Comparison of ENCODE assay signal across 10 cellular contexts in the genomic region with DNA sequence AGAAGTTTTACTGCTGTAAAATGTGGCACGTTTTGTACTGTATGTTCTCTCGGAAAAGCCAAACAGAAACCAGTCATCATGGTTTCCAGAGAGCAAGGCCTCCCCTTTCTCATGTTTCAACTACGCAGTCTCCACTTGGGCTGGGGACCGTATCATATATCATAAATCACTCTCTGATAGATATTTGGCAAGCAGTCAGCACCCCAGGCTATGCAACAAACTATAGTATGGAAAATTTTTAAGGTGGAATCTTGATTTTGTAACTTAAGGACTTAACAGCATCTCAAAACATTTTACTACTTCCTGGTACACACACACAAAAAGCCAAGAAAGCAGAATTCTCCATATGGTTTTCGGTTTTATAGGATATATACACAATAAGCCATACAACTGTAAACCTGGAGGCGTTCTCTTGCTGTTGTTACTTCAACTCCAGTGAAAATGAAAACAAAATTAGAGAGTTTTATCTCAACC.
DNase-seq lines count a peak whose midpoint lies in the region; TF ChIP-seq lines count a peak whose summit lies in the region.
"Had no signal": no experiment of that assay in that cellular context is flagged by ENCODE, and none has a peak within 500 bp of the region (broad histone marks: within the 10 kb centered on the region; RNA-seq: fewer than 3 reads in every experiment).

No MANE protein-coding gene starts in this region.

- H3K4me1 Mint-ChIP-seq in mesothelial cell of epicardium (peaks cover 67% of the 10 kb centered on the region), CD14-positive monocyte (no peaks in the 10 kb centered on the region)

- H3K36me3 Mint-ChIP-seq in mesothelial cell of epicardium (no peaks in the 10 kb centered on the region), CD14-positive monocyte (no peaks in the 10 kb centered on the region)

- H3K9me3 Mint-ChIP-seq in mesothelial cell of epicardium (no peaks in the 10 kb centered on the region), CD14-positive monocyte (peaks cover 0 to 6% (median 2%) of the 10 kb centered on the region in 7 donors)

- H3K27ac Mint-ChIP-seq in mesothelial cell of epicardium (peak overlapping the region; percentile 96), CD14-positive monocyte (no peak overlapping the region)
- H3K27ac Mint-ChIP-seq: CD4-positive, alpha-beta T cell had no signal

- no peaks in the 10 kb centered on the region for H3K27me3 Mint-ChIP-seq in mesothelial cell of epicardium (ENCODE audit: low read depth)
- H3K27me3 Mint-ChIP-seq in CD14-positive monocyte (ENCODE audit: low read depth in 3 of 3) = peaks cover 0 to 2% (median 2%) of the 10 kb centered on the region in 3 donors
- H3K27me3 Mint-ChIP-seq: CD4-positive, alpha-beta T cell had no signal

- intact Hi-C loops in CD14-positive monocyte (cut with micrococcal nuclease) = no loop called here

- H3K4me3 Mint-ChIP-seq in mesothelial cell of epicardium = peak overlapping the region; percentile 23
- H3K4me3 Mint-ChIP-seq in CD14-positive monocyte = no peak overlapping the region
- H3K4me3 Mint-ChIP-seq: CD4-positive, alpha-beta T cell had no signal

- DNase-seq in A172 (ENCODE audit: low spot score) (peak; percentile 16), NCI-H128 (lab: John Stamatoyannopoulos, UW; ENCODE audit: unreplicated experiment) (peak; percentile 36), brain pericyte (ENCODE audit: low read depth, low spot score) (peak; percentile 67), mesothelial cell of epicardium (ENCODE audit: low spot score in 2 of 2, unreplicated experiment in 2 of 2) (peak in 1 of 2 experiments; percentile 59), LoVo (ENCODE audit: low spot score) (no peak), SKM-1 (lab: John Stamatoyannopoulos, UW; ENCODE audit: unreplicated experiment) (no peak), CD14-positive monocyte (ENCODE audit: low spot score) (no peak)
- no peak for DNase-seq in activated CD4-positive, alpha-beta T cell treated with anti-CD3 and anti-CD28 coated beads, Interleukin-2, amount 50 U/mL, for 4 hours
- DNase-seq: CD4-positive, alpha-beta T cell; stimulated activated CD4-positive, alpha-beta T cell treated with anti-CD3 and anti-CD28 coated beads, Interleukin-12 subunit alpha, Interleukin-12 subunit beta, amount 100 ng/mL, for 4 hours had no signal

- no peak for TF ChIP-seq CTCF in mesothelial cell of epicardium (IDR thresholded peaks at IDR 0.05; ENCODE audit: unreplicated experiment)
- TF ChIP-seq CTCF in CD14-positive monocyte (IDR thresholded peaks at IDR 0.05) = no peak

Comparison
In these comparisons a context has a peak if more than half of its experiments do, and no peak if none do; other contexts are left out.
1. DNase-seq: peak in A172 (single experiment), NCI-H128 (single experiment) and brain pericyte (single experiment); none in activated CD4-positive, alpha-beta T cell treated with anti-CD3 and anti-CD28 coated beads, Interleukin-2, amount 50 U/mL, for 4 hours (0 of 2), LoVo (single experiment), SKM-1 (single experiment) and CD14-positive monocyte (single experiment).